ENCODE assay signal across 20 cellular contexts in genomic region chr2:31522742-31523141, GRCh38. TPM values are rescaled to one million over a fixed set of nuclear protein-coding genes. Genes with fewer than 3 reads are reported as not detected.
"Had no signal": no experiment of that assay in that cellular context is flagged by ENCODE, and none has a peak within 500 bp of the region (broad histone marks: within the 10 kb centered on the region; RNA-seq: fewer than 3 reads in every experiment).

No MANE protein-coding gene starts in this region.

- H3K4me1 Mint-ChIP-seq: activated naive CD8-positive, alpha-beta T cell treated with anti-CD3 and anti-CD28 coated beads for 36 hours; naive thymus-derived CD4-positive, alpha-beta T cell; stimulated activated naive B cell treated with anti-CD40 and anti-IgM and Interleukin-4, amounts not matched to agents 10 μg/mL and 1 μg/mL and 100 μg/mL, for 72 hours had no signal

- DNase-seq: activated CD4-positive, alpha-beta T cell treated with anti-CD3 and anti-CD28 coated beads, Interleukin-2, amount 50 U/mL, for 1 hour; activated CD4-positive, CD25-positive, alpha-beta regulatory T cell; activated CD8-positive, alpha-beta memory T cell treated with anti-CD3 and anti-CD28 coated beads for 24 hours; activated naive CD8-positive, alpha-beta T cell treated with anti-CD3 and anti-CD28 coated beads for 36 hours; dorsolateral prefrontal cortex; erythroblast; hypothalamus; kidney; left ventricle myocardium inferior; naive thymus-derived CD4-positive, alpha-beta T cell; ovary; stimulated activated CD4-positive, alpha-beta T cell treated with anti-CD3 and anti-CD28 coated beads, Interleukin-15, amount 100 ng/mL, for 24 hours; stimulated activated CD4-positive, alpha-beta T cell treated with anti-CD3 and anti-CD28 coated beads, Interleukin-4, amount 100 ng/mL, for 1 hour; stimulated activated naive B cell treated with anti-CD40 and anti-IgM and Interleukin-4, amounts not matched to agents 10 μg/mL and 1 μg/mL and 100 μg/mL, for 72 hours; thyroid gland had no signal

- H3K36me3 Mint-ChIP-seq: activated naive CD8-positive, alpha-beta T cell treated with anti-CD3 and anti-CD28 coated beads for 36 hours; stimulated activated naive B cell treated with anti-CD40 and anti-IgM and Interleukin-4, amounts not matched to agents 10 μg/mL and 1 μg/mL and 100 μg/mL, for 72 hours had no signal

- H3K27me3 ChIP-seq: ovary, thyroid gland had no signal

- H3K9me3 Mint-ChIP-seq: activated naive CD8-positive, alpha-beta T cell treated with anti-CD3 and anti-CD28 coated beads for 36 hours; activated T-helper 1 cell treated with anti-CD3 and anti-CD28 coated beads, Interleukin-12 subunit alpha, Interleukin-12 subunit beta, Interleukin-2, Interleukin-4 antibody, amounts not matched to agents 30 ng/mL and 10 ng/mL and 1 ng/mL, durations not matched to agents 14 hours and 24 hours and 36 hours; stimulated activated naive B cell treated with anti-CD40 and anti-IgM and Interleukin-4, amounts not matched to agents 10 μg/mL and 1 μg/mL and 100 μg/mL, for 72 hours; T-helper 2 cell treated with Interferon-gamma antibody and Interleukin-4, amounts not matched to agents 5 μg/mL and 100 μg/mL, for 36 hours had no signal

- H3K4me1 ChIP-seq: left ventricle myocardium inferior, thyroid gland had no signal

- H3K4me3 Mint-ChIP-seq: activated naive CD8-positive, alpha-beta T cell treated with anti-CD3 and anti-CD28 coated beads for 36 hours; activated T-helper 1 cell treated with anti-CD3 and anti-CD28 coated beads, Interleukin-12 subunit alpha, Interleukin-12 subunit beta, Interleukin-2, Interleukin-4 antibody, amounts not matched to agents 30 ng/mL and 10 ng/mL and 1 ng/mL, durations not matched to agents 14 hours and 24 hours and 36 hours; naive thymus-derived CD4-positive, alpha-beta T cell; stimulated activated naive B cell treated with anti-CD40 and anti-IgM and Interleukin-4, amounts not matched to agents 10 μg/mL and 1 μg/mL and 100 μg/mL, for 72 hours; T-helper 2 cell treated with Interferon-gamma antibody and Interleukin-4, amounts not matched to agents 5 μg/mL and 100 μg/mL, for 36 hours had no signal

- H3K9me3 ChIP-seq: left ventricle myocardium inferior, ovary, thyroid gland had no signal

- H3K27ac Mint-ChIP-seq: activated naive CD8-positive, alpha-beta T cell treated with anti-CD3 and anti-CD28 coated beads for 36 hours; activated T-helper 1 cell treated with anti-CD3 and anti-CD28 coated beads, Interleukin-12 subunit alpha, Interleukin-12 subunit beta, Interleukin-2, Interleukin-4 antibody, amounts not matched to agents 30 ng/mL and 10 ng/mL and 1 ng/mL, durations not matched to agents 14 hours and 24 hours and 36 hours; naive thymus-derived CD4-positive, alpha-beta T cell; stimulated activated naive B cell treated with anti-CD40 and anti-IgM and Interleukin-4, amounts not matched to agents 10 μg/mL and 1 μg/mL and 100 μg/mL, for 72 hours; T-helper 2 cell treated with Interferon-gamma antibody and Interleukin-4, amounts not matched to agents 5 μg/mL and 100 μg/mL, for 36 hours had no signal

- H3K4me3 ChIP-seq: dorsolateral prefrontal cortex, left ventricle myocardium inferior, ovary, skin epidermis, thyroid gland had no signal

- H3K36me3 ChIP-seq: left ventricle myocardium inferior, ovary, thyroid gland had no signal

- H3K27ac ChIP-seq: dorsolateral prefrontal cortex, left ventricle myocardium inferior, ovary, skin epidermis, thyroid gland had no signal

RNA-seq across cellular contexts. Expression of gene SRD5A2, which starts 58.0 kb away (rescaled TPM):
- total RNA-seq: activated naive CD8-positive, alpha-beta T cell treated with anti-CD3 and anti-CD28 coated beads for 36 hours; activated T-helper 1 cell treated with anti-CD3 and anti-CD28 coated beads, Interleukin-12 subunit alpha, Interleukin-12 subunit beta, Interleukin-2, Interleukin-4 antibody, amounts not matched to agents 30 ng/mL and 10 ng/mL and 1 ng/mL, durations not matched to agents 14 hours and 24 hours and 36 hours; glomerular endothelial cell; left ventricle myocardium inferior; mononuclear cell; naive thymus-derived CD4-positive, alpha-beta T cell had no signal
- polyA plus RNA-seq: naive thymus-derived CD4-positive, alpha-beta T cell had no signal
